Comparison of ENCODE assay signal across 2 cellular contexts in genomic region chr7:140708764-140709163, GRCh38. TPM values are rescaled to one million over a fixed set of nuclear protein-coding genes. Genes with fewer than 3 reads are reported as not detected.
DNase-seq lines count a peak whose midpoint lies in the region; ATAC-seq, FAIRE-seq and TF ChIP-seq lines count a peak whose summit lies in the region.
"Not testable (repeated sequence)": the region's sequence is repeated elsewhere in the genome, so short reads cannot be mapped to it uniquely, and the experiment has no call there.

No MANE protein-coding gene starts in this region.

- H3K27me3 ChIP-seq in K562 (ENCODE audit: control insufficient read depth in 2 of 2, insufficient read depth in 2 of 2, low read length in 2 of 2), result not testable (repeated sequence)

- CTCF ChIA-PET in HEK293 (lab: Yijun Ruan, JAX); K562 (lab: Yijun Ruan, JAX; ENCODE audit: low intra/inter-chr PET ratio): not testable (repeated sequence)

- H3K4me3 ChIP-seq in HEK293 (ENCODE audit: low read depth, low read length); K562: not testable (repeated sequence)

- BruUV-seq in K562 (replicated peaks; lab: Mats Ljungman, UMichigan), result not testable (repeated sequence)

- not testable (repeated sequence) for TF ChIP-seq RAD21 in K562 (CRISPR knock-in tag; conservative IDR thresholded peaks at IDR 0.05 in 1 of 2, IDR thresholded peaks at IDR 0.05 in 1 of 2)

- not testable (repeated sequence) for ATAC-seq in K562

- not testable (repeated sequence) for H3K4me2 ChIP-seq in K562 (ENCODE audit: insufficient read depth, low read length)

- not testable (repeated sequence) for DNase-seq in K562 (ENCODE audit: extremely low read depth in 1 of 4, low spot score in 3 of 4)

- H3K36me3 ChIP-seq in HEK293 (ENCODE audit: control insufficient read depth in 2 of 2, insufficient read depth in 1 of 2, low read length in 2 of 2) (peaks cover 16 to 30% of the 10 kb centered on the region in 2 experiments), K562 (ENCODE audit: control insufficient read depth, insufficient read depth, low read length) (peaks cover 28% of the 10 kb centered on the region)

- not testable (repeated sequence) for TF ChIP-seq EP300 in K562 (IDR thresholded peaks at IDR 0.05; ENCODE audit: low read length)

- not testable (repeated sequence) for FAIRE-seq in K562 (lab: Jason Lieb, UNC)

- H4K20me1 ChIP-seq in K562 (replicated peaks; ENCODE audit: control insufficient read depth, insufficient read depth, low read length), result not testable (repeated sequence)

- not testable (repeated sequence) for TF ChIP-seq POLR2A in K562 (conservative IDR thresholded peaks at IDR 0.05)

- H3K9me3 ChIP-seq in HEK293 (ENCODE audit: control insufficient read depth, insufficient read depth, low read depth, low read length); K562 (replicated peaks; ENCODE audit: control insufficient read depth, insufficient read depth, low read depth, low read length): not testable (repeated sequence)

- intact Hi-C loops in K562 (cut with micrococcal nuclease), result not testable (repeated sequence)

- WGBS in K562 (ENCODE audit: insufficient coverage, low coverage, missing lambda C conversion rate), result 94% methylated on average over 4 of the region's 4 CpGs

- not testable (repeated sequence) for H2AFZ ChIP-seq in K562 (ENCODE audit: low read depth, low read length)

- in situ Hi-C loops in K562 (cut with MboI), result not testable (repeated sequence)

- H3K9ac ChIP-seq in K562 (ENCODE audit: insufficient read depth in 1 of 2, low read depth in 2 of 2, low read length in 2 of 2), result not testable (repeated sequence)

- not testable (repeated sequence) for H3K4me1 ChIP-seq in HEK293 (ENCODE audit: control insufficient read depth, insufficient read depth, low read length); K562 (replicated peaks in 1 of 2; ENCODE audit: control insufficient read depth in 2 of 2, insufficient read depth in 2 of 2, low read length in 2 of 2)

- H3K9me1 ChIP-seq in K562 (ENCODE audit: control insufficient read depth, insufficient read depth, low read length), result not testable (repeated sequence)

- H3K27ac ChIP-seq in HEK293 (ENCODE audit: extremely low read depth, low read depth, low read length); K562 (ENCODE audit: extremely low read depth, low read depth, low read length): not testable (repeated sequence)

- POLR2A ChIA-PET in HEK293 (lab: Yijun Ruan, JAX), result not testable (repeated sequence)
- POLR2A ChIA-PET in K562 (lab: Yijun Ruan, JAX), result interaction anchor here (0.6 kb wide), 1 partner anchor 26 kb away, joined by 4 read pairs; no protein-coding TSS in a partner anchor

- not testable (repeated sequence) for TF ChIP-seq CTCF in HEK293 (tag by site-specific recombination; IDR thresholded peaks at IDR 0.05); K562 (IDR thresholded peaks at IDR 0.05 in 2 of 3, conservative IDR thresholded peaks at IDR 0.05 in 1 of 3; ENCODE audit: insufficient read depth in 2 of 3, low read depth in 1 of 3, low read length in 3 of 3)

- not testable (repeated sequence) for H3K79me2 ChIP-seq in K562 (ENCODE audit: control insufficient read depth, insufficient read depth, low read length)

TF ChIP-seq in HEK293, 187 proteins besides CTCF, POLR2A, EP300 and RAD21 (continues in another document):
- TF ChIP-seq ZNF280D (tag by site-specific recombination; IDR thresholded peaks at IDR 0.05), result 0 out of 2 replicates have a peak, but pooled peaks have one; percentile 69

TF ChIP-seq in K562, 482 proteins besides CTCF, POLR2A, EP300 and RAD21:
- TF ChIP-seq ZNF146 (CRISPR knock-in tag; IDR thresholded peaks at IDR 0.05; ENCODE audit: unreplicated experiment) (peak; percentile 35), HDAC2 (IDR thresholded peaks at IDR 0.05) (0 out of 2 replicates have a peak, but pooled peaks have one; percentile 37), SMARCA5 (IDR thresholded peaks at IDR 0.05) (0 out of 2 replicates have a peak, but pooled peaks have one; percentile 37), BCOR (IDR thresholded peaks at IDR 0.05) (peak; percentile 56; the same call in 1 of the 2 replicates), KDM1A (IDR thresholded peaks at IDR 0.05) (peak; percentile 32 to 61; a peak in 3 of 4 replicates)

RNA-seq across cellular contexts. Expression of gene NDUFB2, which starts 12.3 kb away (rescaled TPM):
- 79.2 and 130 TPM in 2 replicates for total RNA-seq in K562 (2011; cell fraction: chromatin; rRNA removed; ENCODE audit: low replicate concordance)
- total RNA-seq in K562 (2011; cell fraction: nucleolus; rRNA removed), result 76.4 and 80.7 TPM in 2 replicates
- total RNA-seq in K562 (2011; cell fraction: nucleoplasm; rRNA removed), result 109 and 165 TPM in 2 replicates
- total RNA-seq in K562 (2014; rRNA removed) (303 and 359 TPM in 2 replicates), K562 (2014; rRNA removed; fragmentation: Illumina TruSeq; extraction: Trizol) (320 and 326 TPM in 2 replicates), K562 (2015; rRNA removed; fragmentation: Illumina TruSeq; extraction: Trizol) (273 and 287 TPM in 2 replicates), K562 (2021) (304 and 329 TPM in 2 replicates)
- polyA plus RNA-seq in K562 (2011; rRNA removed) (540 and 563 TPM in 2 replicates), K562 (2014; fragmentation: Illumina TruSeq; extraction: Trizol) (220 and 292 TPM in 2 replicates), K562 (2014; fragmentation: Nextera tagmentation; extraction: Ambion mirVana) (1,000 to 10,000 TPM; 1,937 to 2,075 TPM), K562 (2014; rRNA removed) (465 and 510 TPM in 2 replicates)
- 1,462 and 1,579 TPM in 2 replicates for polyA plus RNA-seq in K562 (2011; cell fraction: cytosol; rRNA removed)
- polyA plus RNA-seq in K562 (2011; cell fraction: nucleus; rRNA removed), result 200 and 270 TPM in 2 replicates
- polyA plus RNA-seq in K562 (2012), result 195 and 484 TPM in 2 replicates
- polyA minus RNA-seq in K562 (2011; rRNA and poly(A)+ RNA removed), result 64.1 and 78.0 TPM in 2 replicates
- polyA minus RNA-seq in K562 (2011; cell fraction: cytosol; rRNA and poly(A)+ RNA removed), result 36.6 and 38.4 TPM in 2 replicates
- polyA minus RNA-seq in K562 (2011; cell fraction: nucleus; rRNA and poly(A)+ RNA removed), result 20.3 and 43.4 TPM in 2 replicates

RNA-seq across cellular contexts. Expression of gene ADCK2, which starts 36.0 kb away (rescaled TPM):
- total RNA-seq in K562 (2011; cell fraction: chromatin; rRNA removed; ENCODE audit: low replicate concordance), result 7.9 and 18.9 TPM in 2 replicates
- 18.3 and 25.7 TPM in 2 replicates for total RNA-seq in K562 (2011; cell fraction: nucleolus; rRNA removed)
- 16.6 and 17.8 TPM in 2 replicates for total RNA-seq in K562 (2011; cell fraction: nucleoplasm; rRNA removed)
- total RNA-seq in K562 (2014; rRNA removed) (10.6 and 12.9 TPM in 2 replicates), K562 (2014; rRNA removed; fragmentation: Illumina TruSeq; extraction: Trizol) (9.1 and 10.3 TPM in 2 replicates), K562 (2015; rRNA removed; fragmentation: Illumina TruSeq; extraction: Trizol) (13.3 and 13.8 TPM in 2 replicates), K562 (2021) (13.8 and 14.3 TPM in 2 replicates)
- polyA plus RNA-seq in K562 (2011; rRNA removed) (12.0 and 12.8 TPM in 2 replicates), K562 (2014; fragmentation: Illumina TruSeq; extraction: Trizol) (7.7 and 9.4 TPM in 2 replicates), K562 (2014; fragmentation: Nextera tagmentation; extraction: Ambion mirVana) (1 to 10 TPM in 1 of 2 experiments, under 1 TPM in 1; 0.08 to 1.1 TPM), K562 (2014; rRNA removed) (9.7 and 10.1 TPM in 2 replicates)
- 9.7 and 13.6 TPM in 2 replicates for polyA plus RNA-seq in K562 (2011; cell fraction: cytosol; rRNA removed)
- polyA plus RNA-seq in K562 (2011; cell fraction: nucleus; rRNA removed), result 7.2 and 7.7 TPM in 2 replicates
- polyA plus RNA-seq in K562 (2012), result 12.2 and 28.1 TPM in 2 replicates
- polyA minus RNA-seq in K562 (2011; rRNA and poly(A)+ RNA removed), result 13.7 and 15.8 TPM in 2 replicates
- polyA minus RNA-seq in K562 (2011; cell fraction: cytosol; rRNA and poly(A)+ RNA removed), result 9.4 and 9.5 TPM in 2 replicates
- 5.8 and 8.3 TPM in 2 replicates for polyA minus RNA-seq in K562 (2011; cell fraction: nucleus; rRNA and poly(A)+ RNA removed)
